Comparison of ENCODE assay signal across 29 cellular contexts in the genomic region with DNA sequence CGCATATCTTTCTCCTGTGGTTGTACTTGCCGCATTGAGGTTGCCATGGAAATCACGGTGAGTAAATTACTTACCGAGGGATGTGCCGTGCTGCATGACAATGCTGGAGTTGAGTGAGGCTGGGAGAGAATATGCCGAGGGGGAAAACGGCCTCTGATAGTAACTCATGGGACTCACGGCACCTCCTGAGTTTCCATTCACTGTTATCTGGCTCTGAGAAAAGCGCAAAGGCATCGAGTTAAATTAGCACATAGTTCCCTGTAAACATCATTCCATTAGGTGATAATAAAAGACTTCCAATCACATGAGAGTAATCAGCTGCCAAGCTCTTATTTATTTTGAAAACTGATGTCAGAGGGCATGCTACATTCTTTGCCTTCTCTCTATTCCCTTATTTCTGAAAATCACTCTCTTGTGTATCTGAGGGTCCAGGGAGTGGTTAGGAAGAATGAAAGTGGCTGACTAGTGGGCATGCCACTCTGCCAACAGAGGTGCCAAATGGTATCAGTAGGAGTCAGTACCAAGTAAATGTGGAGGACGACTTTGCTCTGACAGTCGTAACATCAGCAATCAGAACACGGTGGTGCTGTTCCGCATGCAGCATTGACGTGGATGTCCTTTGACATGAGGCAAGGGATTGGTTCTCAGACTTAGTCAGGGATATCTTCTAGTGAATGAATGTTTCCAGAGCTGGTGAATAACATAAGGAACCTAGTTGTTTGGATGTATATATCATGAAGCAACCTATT.
"Had no signal": no experiment of that assay in that cellular context is flagged by ENCODE, and none has a peak within 500 bp of the region (broad histone marks: within the 10 kb centered on the region; RNA-seq: fewer than 3 reads in every experiment).

No MANE protein-coding gene starts in this region.

- DNase-seq: activated B cell treated with CpG ODN at 0.5 μM for 24 hours; activated CD4-positive, alpha-beta memory T cell treated with anti-CD3 and anti-CD28 coated beads, Interleukin-2, amount 10 ng/mL, durations not matched to agents 7 days and 5 days; activated CD4-positive, alpha-beta T cell treated with anti-CD3 and anti-CD28 coated beads, Interleukin-2, amount 50 U/mL, for 1 hour; activated gamma-delta T cell; activated naive CD4-positive, alpha-beta T cell treated with anti-CD3 and anti-CD28 coated beads for 36 hours; activated T-cell treated with anti-CD3 and anti-CD28 coated beads for 4 hours; activated T-cell treated with anti-CD3 and anti-CD28 coated beads, Interleukin-2, amount 50 U/mL, for 48 hours; amygdala; MG63; MV-4-11; NCI-H1092 treated with DMSO at 0.1 percent for 48 hours; NCI-H1417 treated with DMSO at 0.1 percent for 48 hours; NCI-H1694; NCI-H2029; NCI-H2107; NCI-H345; NCI-H510A; NCI-H526 treated with DMSO at 0.1 percent for 48 hours; NK-92 treated with Interleukin-12 subunit alpha and Interleukin-12 subunit beta, amount 100 ng/mL, for 24 hours; OCI-M1; RPMI8226; SHP77; SW 1271 had no signal

- H3K36me3 ChIP-seq: MG63, SJSA1 had no signal

- H3K27me3 ChIP-seq: cardiac muscle cell, MG63, SJSA1 had no signal

- H3K4me2 ChIP-seq: KMS-11 had no signal

- H3K9ac ChIP-seq: KMS-11 had no signal

- ATAC-seq: activated T-helper 17 cell treated with anti-CD3 and anti-CD28 coated beads, Interleukin-2, amount 50 U/mL, for 72 hours; Panc1; SK-N-SH treated with all-trans-retinoic acid at 6 μM for 48 hours had no signal

- H3K4me3 ChIP-seq: cardiac muscle cell, MG63, SJSA1 had no signal

- H3K9me3 ChIP-seq: MG63, SJSA1 had no signal

- H3K27ac ChIP-seq: KMS-11, SJSA1 had no signal
